ENCODE assay signal across 16 cellular contexts in the genomic region with DNA sequence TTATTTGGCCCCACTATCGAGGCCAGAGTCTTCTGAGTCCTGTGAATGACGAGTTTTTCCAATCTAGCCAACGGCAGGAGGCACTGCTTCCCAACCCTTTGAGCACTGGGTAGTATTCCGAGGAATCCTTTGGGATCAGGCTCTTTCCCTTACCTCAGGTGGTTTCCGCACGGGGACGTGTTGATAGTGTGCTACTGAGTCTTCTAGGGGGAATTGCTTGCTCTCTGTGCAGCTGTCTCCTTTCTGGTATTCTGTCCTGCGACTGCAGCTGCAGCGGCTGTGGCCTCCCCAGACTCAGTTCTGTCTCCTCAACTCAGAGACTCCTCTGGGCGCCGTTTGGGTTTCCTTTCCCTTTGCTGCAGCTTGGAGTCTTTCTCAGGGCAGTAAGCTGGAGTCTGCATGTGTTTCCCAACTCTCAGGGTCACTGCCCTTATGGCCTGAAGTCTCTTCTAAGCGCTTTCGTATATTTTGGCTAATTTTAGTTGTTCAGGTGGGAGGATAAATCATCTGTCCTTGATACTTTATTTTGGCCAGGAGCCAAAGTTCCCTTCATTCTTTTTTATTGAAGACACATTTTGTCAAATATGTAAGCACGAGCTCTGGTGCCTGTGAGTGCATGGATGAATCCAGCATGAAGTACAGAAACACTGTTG.
A peak's percentile ranks its signal among the peaks of the same experiment; 100 is the strongest.
DNase-seq lines count a peak whose midpoint lies in the region; ATAC-seq and TF ChIP-seq lines count a peak whose summit lies in the region.
"Had no signal": no experiment of that assay in that cellular context is flagged by ENCODE, and none has a peak within 500 bp of the region (broad histone marks: within the 10 kb centered on the region; RNA-seq: fewer than 3 reads in every experiment).

No MANE protein-coding gene starts in this region.

- CTCF ChIA-PET in SK-N-SH (lab: Yijun Ruan, JAX), result interaction anchor here (0.8 to 4.2 kb wide), 6 partner anchors 9 to 428 kb away, joined by 3 to 37 read pairs (median 4); partner anchors contain the start of gene CREG2

- H3K9ac ChIP-seq in H9 (ENCODE audit: extremely low read depth, insufficient read length, low read length) (no peak overlapping the region), SK-N-SH (no peak overlapping the region), neuronal stem cell (ENCODE audit: low read depth, low read length, poor library complexity) (no peak overlapping the region)
- H3K9ac ChIP-seq: KMS-11, parathyroid adenoma had no signal

- H2BK12ac ChIP-seq in H9 (ENCODE audit: insufficient read length, low read depth, low read length) (no peak overlapping the region), neuronal stem cell (ENCODE audit: low read length) (no peak overlapping the region)

- H3K4me1 ChIP-seq in H9 (ENCODE audit: insufficient read depth, low read length) (peaks cover 11% of the 10 kb centered on the region), SK-N-SH (ENCODE audit: control insufficient read depth in 1 of 2, insufficient read depth in 2 of 2, low read depth in 1 of 2, low read length in 1 of 2) (peaks cover 43 to 51% of the 10 kb centered on the region in 2 experiments), neuronal stem cell (ENCODE audit: control insufficient read depth in 2 of 2, insufficient read depth in 1 of 2, low read depth in 1 of 2, low read length in 2 of 2) (peaks cover 5 to 23% of the 10 kb centered on the region in 2 donors)

- H3K23me2 ChIP-seq in H9 (ENCODE audit: insufficient read length, low read depth, low read length, poor library complexity, severe bottlenecking), result no peaks in the 10 kb centered on the region

- H3K56ac ChIP-seq in H9 (ENCODE audit: insufficient read length, low read depth, low read length), result no peak overlapping the region

- POLR2A ChIA-PET in SK-N-SH (lab: Yijun Ruan, JAX), result no interaction called here

- ATAC-seq in HG02610 (IDR thresholded peaks at IDR 0.05; ENCODE audit: unreplicated experiment) (no peak), GM19351 (IDR thresholded peaks at IDR 0.05; ENCODE audit: unreplicated experiment) (no peak)
- ATAC-seq: body of pancreas, GM12878, left colon had no signal

- no peaks in the 10 kb centered on the region for H4K20me1 ChIP-seq in H9 (ENCODE audit: control insufficient read depth, insufficient read depth, insufficient read length)
- H4K20me1 ChIP-seq in SK-N-SH (ENCODE audit: insufficient read depth), result peaks cover 99% of the 10 kb centered on the region

- no peak overlapping the region for H3T11ph ChIP-seq in H9 (ENCODE audit: low read length)

- no peak for TF ChIP-seq RAD21 in SK-N-SH (IDR thresholded peaks at IDR 0.05; ENCODE audit: low read length)

- no peak overlapping the region for H3K4ac ChIP-seq in H9 (ENCODE audit: low read depth, low read length)
- H3K4ac ChIP-seq in neuronal stem cell (ENCODE audit: low read length), result no peak overlapping the region

- H2BK20ac ChIP-seq in H9 (ENCODE audit: low read depth, low read length, poor library complexity, severe bottlenecking), result no peak overlapping the region

- H3K9me3 ChIP-seq in H9 (ENCODE audit: control insufficient read depth, low read depth, low read length), result no peaks in the 10 kb centered on the region
- no peaks in the 10 kb centered on the region for H3K9me3 ChIP-seq in SK-N-SH
- no peaks in the 10 kb centered on the region for H3K9me3 ChIP-seq in neuronal stem cell (replicated peaks in 1 of 2; ENCODE audit: control insufficient read depth in 2 of 2, insufficient read depth in 1 of 2, low read depth in 1 of 2, low read length in 2 of 2)
- H3K9me3 ChIP-seq: body of pancreas had no signal

- no peak overlapping the region for H3K14ac ChIP-seq in H9 (ENCODE audit: insufficient read depth, low read length)
- no peak overlapping the region for H3K14ac ChIP-seq in neuronal stem cell (ENCODE audit: low read length)

- H2AK5ac ChIP-seq in H9 (ENCODE audit: insufficient read length, low read length) (no peak overlapping the region), neuronal stem cell (ENCODE audit: low read depth, low read length) (no peak overlapping the region)

- H3K79me1 ChIP-seq in H9 (ENCODE audit: insufficient read depth, low read depth, low read length, poor library complexity, severe bottlenecking) (peaks cover 3% of the 10 kb centered on the region), neuronal stem cell (ENCODE audit: low read depth, low read length) (peaks cover 5% of the 10 kb centered on the region)

- H3K9me2 ChIP-seq in SK-N-SH, result no peaks in the 10 kb centered on the region

- H3K36me3 ChIP-seq in SK-N-SH (replicated peaks in 1 of 2; ENCODE audit: control insufficient read depth in 1 of 2, insufficient read depth in 2 of 2, low read length in 1 of 2) (peaks cover 0 to 3% of the 10 kb centered on the region in 2 experiments), neuronal stem cell (replicated peaks in 1 of 2; ENCODE audit: control insufficient read depth in 2 of 2, insufficient read depth in 2 of 2, low read length in 2 of 2) (peaks cover 0 to 3% of the 10 kb centered on the region in 2 donors)

- H4K8ac ChIP-seq in H9 (replicated peaks; ENCODE audit: insufficient read length, low read depth, low read length) (no peak overlapping the region), neuronal stem cell (ENCODE audit: low read depth, low read length) (no peak overlapping the region)

- no peak overlapping the region for H2BK5ac ChIP-seq in H9 (ENCODE audit: insufficient read length, low read length)
- no peak overlapping the region for H2BK5ac ChIP-seq in neuronal stem cell (ENCODE audit: low read length)

- H3K4me3 Mint-ChIP-seq in H9, result no peak overlapping the region

- H3K9me3 Mint-ChIP-seq in H9, result no peaks in the 10 kb centered on the region; a peak in 1 of 5 replicates

- no peak overlapping the region for H4K91ac ChIP-seq in H9 (ENCODE audit: insufficient read length, low read depth, low read length)
- no peak overlapping the region for H4K91ac ChIP-seq in neuronal stem cell (ENCODE audit: low read depth, low read length, poor library complexity)

- H3F3A ChIP-seq in SK-N-SH (replicated peaks; ENCODE audit: insufficient read depth), result peaks cover 8% of the 10 kb centered on the region

- no CpG with 5 or more reads among the region's 14 CpGs for WGBS in H9 (ENCODE audit: extremely low coverage, insufficient read length, low lambda C conversion rate)
- 78% methylated on average over 14 of the region's 14 CpGs for WGBS in SK-N-SH (ENCODE audit: low lambda C conversion rate)
- no CpG with 5 or more reads among the region's 14 CpGs for WGBS in neuronal stem cell (ENCODE audit: extremely low coverage in 2 of 2, insufficient read length in 2 of 2, insufficient replicate concordance in 1 of 2), 2 donors

- no peak overlapping the region for H2BK15ac ChIP-seq in H9 (ENCODE audit: low read depth, low read length)
- no peak overlapping the region for H2BK15ac ChIP-seq in neuronal stem cell (ENCODE audit: low read length)

- H3K27me3 ChIP-seq in H9 (ENCODE audit: insufficient read depth, low read length) (no peaks in the 10 kb centered on the region), SK-N-SH (ENCODE audit: insufficient read depth) (no peaks in the 10 kb centered on the region), neuronal stem cell (ENCODE audit: control insufficient read depth in 3 of 3, insufficient read depth in 3 of 3, low read depth in 1 of 3, low read length in 3 of 3) (no peaks in the 10 kb centered on the region)
- H3K27me3 ChIP-seq: body of pancreas had no signal

- H2BK120ac ChIP-seq in H9 (ENCODE audit: low read depth, low read length, poor library complexity, severe bottlenecking) (no peak overlapping the region), neuronal stem cell (ENCODE audit: low read depth, low read length) (no peak overlapping the region)

- DNase-seq in H9, result no peak
- DNase-seq in SK-N-SH, result no peak
- DNase-seq in fibroblast of villous mesenchyme (ENCODE audit: low read depth), result peak; percentile 78
- no peak for DNase-seq in neuronal stem cell (ENCODE audit: low spot score)
- DNase-seq in HuH-7.5 (ENCODE audit: low spot score), result no peak
- no peak for DNase-seq in cerebellar nuclear complex (lab: John Stamatoyannopoulos, UW)
- DNase-seq: body of pancreas; foreskin melanocyte; left colon; NCI-H2081 treated with DMSO at 0.1 percent for 48 hours; stimulated activated CD4-positive, alpha-beta T cell treated with anti-CD3 and anti-CD28 coated beads, Interleukin-4, amount 100 ng/mL, for 1 hour had no signal

- H3K4me2 ChIP-seq in H9 (ENCODE audit: insufficient read depth, insufficient read length, low read length) (no peak overlapping the region), SK-N-SH (peak overlapping the region; percentile 47), neuronal stem cell (ENCODE audit: insufficient read depth, low read length, poor library complexity, severe bottlenecking) (no peak overlapping the region)
- H3K4me2 ChIP-seq: KMS-11 had no signal

- no peak for TF ChIP-seq CTCF in H9 (conservative IDR thresholded peaks at IDR 0.05)
- TF ChIP-seq CTCF in SK-N-SH (IDR thresholded peaks at IDR 0.05), result no peak
- peak; percentile 16 for TF ChIP-seq CTCF in fibroblast of villous mesenchyme (IDR thresholded peaks at IDR 0.05; ENCODE audit: insufficient read depth, low read depth, low read length)

- H3K27ac Mint-ChIP-seq in H9, result peak overlapping the region in 2 of 3 experiments; percentile 50 to 65; a peak in 4 of 7 replicates

- peaks cover 26% of the 10 kb centered on the region; the same call in 1 of the 2 replicates for H3K79me2 ChIP-seq in H9 (ENCODE audit: insufficient read depth, low read length)
- peaks cover 100% of the 10 kb centered on the region for H3K79me2 ChIP-seq in SK-N-SH (ENCODE audit: insufficient read depth)

- TF ChIP-seq EP300 in SK-N-SH (IDR thresholded peaks at IDR 0.05; ENCODE audit: borderline replicate concordance in 1 of 2, low read depth in 1 of 2, low read length in 1 of 2), result no peak

- no peak overlapping the region for H3K4me3 ChIP-seq in SK-N-SH (ENCODE audit: low read depth in 2 of 2, low read length in 1 of 2)
- H3K4me3 ChIP-seq in fibroblast of villous mesenchyme (ENCODE audit: low read depth, low read length), result no peak overlapping the region
- H3K4me3 ChIP-seq in neuronal stem cell (ENCODE audit: low read length in 2 of 2), result no peak overlapping the region
- H3K4me3 ChIP-seq: body of pancreas, GM12878 had no signal

- H3K23ac ChIP-seq in H9 (ENCODE audit: insufficient read length, low read depth, low read length) (no peak overlapping the region), neuronal stem cell (ENCODE audit: low read depth, low read length, poor library complexity) (no peak overlapping the region)

- H4K5ac ChIP-seq in H9 (ENCODE audit: insufficient read length, low read depth, low read length), result no peak overlapping the region

- H3K27ac ChIP-seq in H9 (ENCODE audit: insufficient read length, low read depth, low read length) (no peak overlapping the region), SK-N-SH (ENCODE audit: low read depth in 2 of 2, low read length in 1 of 2) (peak overlapping the region; percentile 18 to 53; a peak in 2 of 4 replicates), neuronal stem cell (replicated peaks; ENCODE audit: low read length) (no peak overlapping the region)
- H3K27ac ChIP-seq: body of pancreas, KMS-11, parathyroid adenoma had no signal

- H3K27me3 Mint-ChIP-seq in H9 (ENCODE audit: low read depth), result no peaks in the 10 kb centered on the region; the same call in 1 of the 2 replicates

- peaks cover 0 to 7% (median 2%) of the 10 kb centered on the region in 3 experiments; a peak in 3 of 7 replicates for H3K36me3 Mint-ChIP-seq in H9 (ENCODE audit: insufficient read depth in 1 of 3, low read depth in 3 of 3)

- H3K4me1 Mint-ChIP-seq in H9, result peaks cover 62 to 67% of the 10 kb centered on the region in 2 experiments

- H3K18ac ChIP-seq in H9 (ENCODE audit: insufficient read length, low read depth, low read length) (no peak overlapping the region), neuronal stem cell (ENCODE audit: low read length) (peak overlapping the region; percentile 46)

- H2AFZ ChIP-seq in H9 (ENCODE audit: low read length) (no peak overlapping the region), SK-N-SH (ENCODE audit: low read depth) (no peak overlapping the region), neuronal stem cell (ENCODE audit: low read length) (no peak overlapping the region)
- H2AFZ ChIP-seq: parathyroid adenoma had no signal

Comparison
In these comparisons a context has a peak if more than half of its experiments do, and no peak if none do; other contexts are left out.
1. H3K27ac ChIP-seq: peak in SK-N-SH (2 of 2); none in H9 (single experiment) and neuronal stem cell (single experiment).